Comparison of ENCODE assay signal across 8 cellular contexts in the genomic region with DNA sequence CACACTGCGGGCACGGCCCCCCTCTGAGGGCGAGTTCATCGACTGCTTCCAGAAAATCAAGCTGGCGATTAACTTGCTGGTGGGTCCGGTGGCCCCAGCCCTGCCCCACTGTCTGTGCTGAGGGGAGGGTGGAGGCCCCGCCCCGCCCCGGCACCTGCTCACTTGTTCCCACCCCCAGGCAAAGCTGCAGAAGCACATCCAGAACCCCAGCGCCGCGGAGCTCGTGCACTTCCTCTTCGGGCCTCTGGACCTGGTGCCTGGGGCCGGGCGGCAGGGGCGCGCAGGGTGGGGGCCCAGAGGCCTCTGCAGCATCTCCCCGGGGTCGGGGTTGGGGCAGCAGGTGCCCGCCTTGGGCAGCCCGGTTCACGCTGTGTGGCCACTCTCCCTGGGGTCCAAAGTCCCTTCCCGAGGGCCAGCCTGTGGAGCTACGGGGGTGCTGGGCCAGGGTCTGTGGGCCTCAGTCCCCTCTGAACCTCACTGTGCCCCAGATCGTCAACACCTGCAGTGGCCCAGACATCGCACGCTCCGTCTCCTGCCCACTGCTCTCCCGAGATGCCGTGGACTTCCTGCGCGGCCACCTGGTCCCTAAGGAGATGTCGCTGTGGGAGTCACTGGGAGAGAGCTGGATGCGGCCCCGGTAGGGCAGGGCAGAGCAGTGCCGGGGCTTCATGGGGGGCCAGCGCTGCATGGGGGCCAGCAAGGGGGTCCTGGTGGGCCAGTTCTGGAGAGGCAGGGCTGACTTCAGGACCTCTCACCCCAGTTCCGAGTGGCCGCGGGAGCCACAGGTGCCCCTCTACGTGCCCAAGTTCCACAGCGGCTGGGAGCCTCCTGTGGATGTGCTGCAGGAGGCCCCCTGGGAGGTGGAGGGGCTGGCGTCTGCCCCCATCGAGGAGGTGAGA. TPM values are rescaled to one million over a fixed set of nuclear protein-coding genes. Genes with fewer than 3 reads are reported as not detected.
DNase-seq lines count a peak whose midpoint lies in the region; ATAC-seq lines count a peak whose summit lies in the region.

No MANE protein-coding gene starts in this region.

- 0 out of 22 replicates have a peak overlapping the region, but pooled peaks of 1 of the 11 experiments have one; percentile 29 for H3K9ac ChIP-seq in BLaER1 treated with 17β-estradiol and CSF1 and Interleukin-3, amounts not matched to agents 10 nM and 100 nM

- no peaks in the 10 kb centered on the region for H3K9me3 ChIP-seq in BLaER1 treated with 17β-estradiol and CSF1 and Interleukin-3, amounts not matched to agents 10 nM and 100 nM (replicated peaks in 1 of 11)

- no peaks in the 10 kb centered on the region for H3K36me3 ChIP-seq in BLaER1 treated with 17β-estradiol and CSF1 and Interleukin-3, amounts not matched to agents 10 nM and 100 nM
- no peaks in the 10 kb centered on the region for H3K36me3 ChIP-seq in H7 (replicated peaks; ENCODE audit: control insufficient read depth, insufficient read depth, low read length)

- H3K27me3 ChIP-seq in BLaER1 treated with 17β-estradiol and CSF1 and Interleukin-3, amounts not matched to agents 10 nM and 100 nM, result peaks cover 60 to 71% (median 66%) of the 10 kb centered on the region in 11 experiments
- peaks cover 24% of the 10 kb centered on the region for H3K27me3 ChIP-seq in H7 (ENCODE audit: control insufficient read depth, insufficient read depth, low read length)

- peaks cover 20 to 59% (median 44%) of the 10 kb centered on the region in 10 experiments for H3K4me1 ChIP-seq in BLaER1 treated with 17β-estradiol and CSF1 and Interleukin-3, amounts not matched to agents 10 nM and 100 nM

- ATAC-seq in GM21786 (IDR thresholded peaks at IDR 0.05; ENCODE audit: unreplicated experiment) (no peak), GM18511 (IDR thresholded peaks at IDR 0.05; ENCODE audit: unreplicated experiment) (no peak)

- H3K4me3 ChIP-seq in BLaER1 treated with 17β-estradiol and CSF1 and Interleukin-3, amounts not matched to agents 10 nM and 100 nM, result peak overlapping the region in 8 of 10 experiments; percentile 10 to 63 (median 51); a peak in 12 of 20 replicates
- H3K4me3 ChIP-seq in H7 (ENCODE audit: insufficient read depth, low read depth, low read length), result no peak overlapping the region

- DNase-seq in H7 (peak; percentile 78), T-helper 9 cell (peak; percentile 49), germinal center (ENCODE audit: low spot score) (peak; percentile 87), AG08395 (ENCODE audit: low spot score) (no peak), HCEC 1CT (no peak)

- H3K4me2 ChIP-seq in BLaER1 treated with 17β-estradiol and CSF1 and Interleukin-3, amounts not matched to agents 10 nM and 100 nM, result peak overlapping the region; percentile 77 to 93 (median 88)

- H4K20me1 ChIP-seq in BLaER1 treated with 17β-estradiol and CSF1 and Interleukin-3, amounts not matched to agents 10 nM and 100 nM, result peaks cover 0 to 31% (median 16%) of the 10 kb centered on the region in 11 experiments; a peak in 18 of 22 replicates

- H3K27ac ChIP-seq in BLaER1 treated with 17β-estradiol and CSF1 and Interleukin-3, amounts not matched to agents 10 nM and 100 nM, result no peak overlapping the region

RNA-seq across cellular contexts. Expression of a gene that starts 16.1 kb away (rescaled TPM):
- total RNA-seq in H7 (2014; rRNA removed; shearing (Covaris generic)), result 3.7 and 18.8 TPM in 2 replicates

RNA-seq across cellular contexts. Expression of a gene that starts 25.1 kb away (rescaled TPM):
- 264 and 269 TPM in 2 replicates for total RNA-seq in H7 (2014; rRNA removed; shearing (Covaris generic))

RNA-seq across cellular contexts. Expression of a gene that starts 26.5 kb away (rescaled TPM):
- 27.0 and 36.0 TPM in 2 replicates for total RNA-seq in H7 (2014; rRNA removed; shearing (Covaris generic))

RNA-seq across cellular contexts. Expression of a gene that starts 27.1 kb away (rescaled TPM):
- 69.0 and 74.6 TPM in 2 replicates for total RNA-seq in H7 (2014; rRNA removed; shearing (Covaris generic))

RNA-seq across cellular contexts. Expression of a gene that starts 55.1 kb away (rescaled TPM):
- 48.7 and 54.6 TPM in 2 replicates for total RNA-seq in H7 (2014; rRNA removed; shearing (Covaris generic))

Comparison
In these comparisons a context has a peak if more than half of its experiments do, and no peak if none do; other contexts are left out.
1. DNase-seq: peak in H7 (single experiment), T-helper 9 cell (single experiment) and germinal center (single experiment); none in AG08395 (single experiment) and HCEC 1CT (single experiment).